16 cellular contexts compared by ENCODE assay signal in the genomic region with DNA sequence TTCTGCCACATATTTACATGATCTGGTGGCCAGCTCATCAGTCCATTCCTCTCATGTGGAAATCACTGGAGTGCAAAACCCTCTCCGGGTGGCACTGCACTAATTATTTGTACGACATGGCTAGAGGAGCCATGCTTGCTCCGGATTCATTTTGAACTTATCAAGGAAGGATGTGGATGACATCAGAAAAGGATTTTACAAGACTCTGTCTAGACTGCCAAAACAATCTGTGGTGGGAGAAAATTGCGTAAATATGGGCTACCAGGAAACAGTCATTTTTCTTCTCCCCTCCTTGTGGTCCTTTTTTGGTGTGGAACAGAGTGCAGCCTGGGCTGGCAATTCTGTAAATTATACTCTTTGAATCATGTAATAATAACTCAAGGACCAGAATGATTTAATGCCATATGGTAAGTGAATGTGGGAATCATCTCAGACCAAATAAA.
DNase-seq lines count a peak whose midpoint lies in the region; ATAC-seq, FAIRE-seq and TF ChIP-seq lines count a peak whose summit lies in the region.
"Had no signal": no experiment of that assay in that cellular context is flagged by ENCODE, and none has a peak within 500 bp of the region (broad histone marks: within the 10 kb centered on the region; RNA-seq: fewer than 3 reads in every experiment).

No MANE protein-coding gene starts in this region.

- H3K9me1 ChIP-seq in endothelial cell of umbilical vein (replicated peaks; ENCODE audit: control insufficient read depth, extremely low read depth, insufficient read depth, low read length), result no peaks in the 10 kb centered on the region

- CTCF ChIA-PET in BJ (lab: Yijun Ruan, JAX), result interaction anchor here (1.4 kb wide), 1 partner anchor 12 kb away, joined by 3 read pairs; no protein-coding TSS in a partner anchor
- CTCF ChIA-PET in endothelial cell of umbilical vein (lab: Charles Lee), result interaction anchor here (1.1 kb wide), 1 partner anchor 12 kb away, joined by 3 read pairs; no protein-coding TSS in a partner anchor

- H4K20me1 ChIP-seq in endothelial cell of umbilical vein (replicated peaks; ENCODE audit: control insufficient read depth, extremely low read depth, insufficient read depth, low read length) (no peaks in the 10 kb centered on the region), osteoblast (ENCODE audit: insufficient read depth, low read length) (no peaks in the 10 kb centered on the region)

- H3K27me3 ChIP-seq in BJ (ENCODE audit: control insufficient read depth, insufficient read depth, low read length) (no peaks in the 10 kb centered on the region), MG63 (no peaks in the 10 kb centered on the region), endothelial cell of umbilical vein (ENCODE audit: control insufficient read depth in 2 of 2, insufficient read depth in 2 of 2, low read length in 2 of 2) (no peaks in the 10 kb centered on the region), osteoblast (ENCODE audit: insufficient read depth, low read length) (no peaks in the 10 kb centered on the region), foreskin keratinocyte (no peaks in the 10 kb centered on the region)

- H3K4me2 ChIP-seq in endothelial cell of umbilical vein (ENCODE audit: insufficient read depth, low read length) (no peak overlapping the region), osteoblast (ENCODE audit: insufficient read depth, low read length) (peak overlapping the region; percentile 52)

- BruUV-seq in endothelial cell of umbilical vein (replicated peaks; lab: Mats Ljungman, UMichigan), result no TSS peak

- peak; percentile 75 for FAIRE-seq in endothelial cell of umbilical vein (lab: Jason Lieb, UNC)
- FAIRE-seq: bronchial epithelial cell, GM12878 had no signal

- H3K36me3 ChIP-seq in BJ (ENCODE audit: control insufficient read depth, insufficient read depth, low read length) (no peaks in the 10 kb centered on the region), MG63 (no peaks in the 10 kb centered on the region), endothelial cell of umbilical vein (ENCODE audit: control insufficient read depth in 2 of 2, extremely low read depth in 1 of 2, insufficient read depth in 2 of 2, low read length in 2 of 2) (no peaks in the 10 kb centered on the region), osteoblast (ENCODE audit: insufficient read depth, low read length) (no peaks in the 10 kb centered on the region)

- no peak overlapping the region for H3K9ac ChIP-seq in endothelial cell of umbilical vein (replicated peaks; ENCODE audit: extremely low read depth, insufficient read depth, low read length)

- H3K79me2 ChIP-seq in endothelial cell of umbilical vein (ENCODE audit: control insufficient read depth, insufficient read depth, low read length) (no peaks in the 10 kb centered on the region), osteoblast (ENCODE audit: insufficient read depth, low read length) (no peaks in the 10 kb centered on the region)

- H3K4me1 ChIP-seq in endothelial cell of umbilical vein (ENCODE audit: control insufficient read depth, extremely low read depth, insufficient read depth, low read length) (peaks cover 10% of the 10 kb centered on the region), osteoblast (ENCODE audit: insufficient read depth, low read length) (peaks cover 37% of the 10 kb centered on the region), foreskin keratinocyte (no peaks in the 10 kb centered on the region)

- peak overlapping the region; percentile 90 for H2AFZ ChIP-seq in endothelial cell of umbilical vein (ENCODE audit: low read depth, low read length)
- H2AFZ ChIP-seq in osteoblast (ENCODE audit: low read length), result peak overlapping the region; percentile 57

- H3K9me3 ChIP-seq in MG63, result no peaks in the 10 kb centered on the region
- H3K9me3 ChIP-seq in endothelial cell of umbilical vein (replicated peaks; ENCODE audit: control insufficient read depth, insufficient read depth, low read length), result no peaks in the 10 kb centered on the region
- no peaks in the 10 kb centered on the region for H3K9me3 ChIP-seq in osteoblast (ENCODE audit: low read depth, low read length)
- H3K9me3 ChIP-seq: mucosa of descending colon had no signal

- peak; percentile 80 for DNase-seq in BJ (ENCODE audit: low read depth)
- DNase-seq in MG63, result peak; percentile 79
- DNase-seq in endothelial cell of umbilical vein (ENCODE audit: low read depth, low spot score), result peak; percentile 68
- DNase-seq in osteoblast (ENCODE audit: insufficient read length, low spot score, missing footprints), result peak; percentile 84
- no peak for DNase-seq in stimulated activated CD4-positive, alpha-beta T cell treated with anti-CD3 and anti-CD28 coated beads, Interleukin-4, amount 100 ng/mL, for 24 hours
- no peak for DNase-seq in RPMI8226
- no peak for DNase-seq in NK-92 (lab: John Stamatoyannopoulos, UW; ENCODE audit: unreplicated experiment)
- DNase-seq in foreskin keratinocyte, result no peak
- DNase-seq: DMS79 treated with DMSO at 0.1 percent for 48 hours; effector CD4-positive, alpha-beta T cell; islet precursor cell; mucosa of descending colon; NCI-H2171 treated with DMSO at 0.1 percent for 48 hours; stimulated activated CD4-positive, alpha-beta T cell treated with anti-CD3 and anti-CD28 coated beads, Interleukin-15, amount 100 ng/mL, for 24 hours had no signal

- no peak for TF ChIP-seq POLR2A in endothelial cell of umbilical vein (IDR thresholded peaks at IDR 0.05; ENCODE audit: low read depth, low read length)

- POLR2A ChIA-PET in BJ (lab: Charles Lee) (no interaction called here), endothelial cell of umbilical vein (lab: Charles Lee) (no interaction called here)

- TF ChIP-seq CTCF in BJ (IDR thresholded peaks at IDR 0.05; ENCODE audit: insufficient read depth, low read depth, low read length), result no peak
- no peak for TF ChIP-seq CTCF in endothelial cell of umbilical vein (IDR thresholded peaks at IDR 0.05; ENCODE audit: extremely low read depth in 1 of 2, insufficient read depth in 1 of 2, low read depth in 1 of 2, low read length in 2 of 2)
- TF ChIP-seq CTCF in osteoblast (IDR thresholded peaks at IDR 0.05; ENCODE audit: extremely low read depth, low read depth, low read length), result no peak
- TF ChIP-seq CTCF in foreskin keratinocyte (conservative IDR thresholded peaks at IDR 0.05), result no peak

- H3K27ac ChIP-seq in endothelial cell of umbilical vein (ENCODE audit: insufficient read depth, low read depth, low read length) (peak overlapping the region; percentile 39), osteoblast (ENCODE audit: low read depth, low read length) (peak overlapping the region; percentile 82), foreskin keratinocyte (no peak overlapping the region)

- intact Hi-C loops in endothelial cell of umbilical vein (cut with micrococcal nuclease), result loop anchor here (1.0 to 5.0 kb wide), 3 partner anchors 37 to 72 kb away; no protein-coding TSS in a partner anchor

- dilution Hi-C loops in endothelial cell of umbilical vein (cut with MboI; ENCODE audit: extremely low pct_ligation_motif_present, low sequenced_read_pairs), result no loop called here

- H3K4me3 ChIP-seq in BJ (ENCODE audit: low read depth, low read length) (no peak overlapping the region), MG63 (no peak overlapping the region), endothelial cell of umbilical vein (replicated peaks in 1 of 3; ENCODE audit: insufficient read depth in 1 of 3, low read depth in 1 of 3, low read length in 3 of 3) (no peak overlapping the region), osteoblast (ENCODE audit: insufficient read depth, low read length) (peak overlapping the region; percentile 6)
- H3K4me3 ChIP-seq: GM12878, mucosa of descending colon had no signal

- no peak for ATAC-seq in foreskin keratinocyte
- ATAC-seq: GM12878, mucosa of descending colon had no signal

TF ChIP-seq in endothelial cell of umbilical vein, 7 proteins besides CTCF, POLR2A, EP300 and RAD21:
- TF ChIP-seq POLR2AphosphoS5 (IDR thresholded peaks at IDR 0.05; ENCODE audit: insufficient read depth, low read depth, low read length), result no peak
- TF ChIP-seq EZH2 (IDR thresholded peaks at IDR 0.05; ENCODE audit: borderline replicate concordance, low read depth, low read length, severe bottlenecking), result no peak
- TF ChIP-seq, protein P1, sequence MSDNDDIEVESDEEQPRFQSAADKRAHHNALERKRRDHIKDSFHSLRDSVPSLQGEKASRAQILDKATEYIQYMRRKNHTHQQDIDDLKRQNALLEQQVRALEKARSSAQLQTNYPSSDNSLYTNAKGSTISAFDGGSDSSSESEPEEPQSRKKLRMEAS (IDR thresholded peaks at IDR 0.05; ENCODE audit: insufficient read depth, insufficient read length), result no peak
- no peak for TF ChIP-seq MYC (IDR thresholded peaks at IDR 0.05; ENCODE audit: low read depth, low read length)
- no peak for TF ChIP-seq FOS (IDR thresholded peaks at IDR 0.05; ENCODE audit: borderline replicate concordance, insufficient read depth, low read length)
- no peak for TF ChIP-seq GATA2 (IDR thresholded peaks at IDR 0.05; ENCODE audit: insufficient read depth, insufficient read length, low read depth, low read length)
- TF ChIP-seq JUN (IDR thresholded peaks at IDR 0.05; ENCODE audit: borderline replicate concordance, insufficient read depth, insufficient read length, low read depth), result no peak
TF ChIP-seq in endothelial cell of umbilical vein: peak in this region for 0.

Comparison
In these comparisons a context has a peak if more than half of its experiments do, and no peak if none do; other contexts are left out.
1. DNase-seq: peak in BJ (single experiment), MG63 (single experiment), endothelial cell of umbilical vein (single experiment) and osteoblast (single experiment); none in stimulated activated CD4-positive, alpha-beta T cell treated with anti-CD3 and anti-CD28 coated beads, Interleukin-4, amount 100 ng/mL, for 24 hours (single experiment), RPMI8226 (single experiment), NK-92 (single experiment) and foreskin keratinocyte (0 of 2).